In the genomic region with DNA sequence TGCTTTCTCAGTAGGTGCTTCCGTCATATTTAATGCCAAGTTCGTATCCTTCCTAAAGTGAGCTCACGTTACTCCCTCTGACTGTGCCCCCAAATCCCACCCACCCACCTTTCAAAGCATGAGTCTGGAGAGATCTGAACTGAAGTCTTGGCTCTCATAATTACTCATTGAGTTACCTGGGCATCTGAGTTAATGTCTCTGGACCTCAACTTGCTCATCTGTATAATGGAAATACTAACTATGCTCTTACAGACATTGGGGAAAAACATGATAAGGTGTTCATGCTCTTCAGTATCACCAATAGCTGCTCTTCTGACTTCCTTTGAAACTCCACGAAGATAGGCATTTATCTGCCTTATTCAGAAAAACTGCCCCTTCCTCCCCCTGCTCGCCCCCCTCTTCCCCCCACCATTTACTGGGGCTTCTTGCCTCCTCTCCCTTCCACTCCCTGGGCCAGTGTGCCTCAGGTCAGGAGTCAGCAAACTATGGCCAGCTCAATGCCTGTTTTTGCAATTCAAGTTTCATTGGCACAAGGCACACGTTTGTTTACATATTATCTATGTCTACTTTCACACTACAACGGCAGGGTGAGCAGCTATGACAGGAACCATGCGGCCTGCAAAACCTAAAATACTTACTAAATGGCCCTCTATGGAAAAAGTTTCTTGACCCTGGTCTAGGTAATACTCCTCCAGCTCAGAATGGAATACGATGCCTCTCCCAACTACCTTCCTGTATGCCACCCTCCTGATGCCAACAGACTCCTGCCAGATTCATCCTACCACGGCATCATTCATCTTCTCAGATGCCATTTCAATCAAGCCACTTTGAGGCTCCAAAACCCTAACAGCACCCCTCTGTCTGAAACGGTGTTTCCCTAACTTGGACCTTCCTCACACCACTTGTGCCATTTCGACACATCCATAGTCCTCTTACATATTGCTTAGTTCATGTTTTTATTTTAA, we compare ENCODE assay signal across 19 cellular contexts.
DNase-seq lines count a peak whose midpoint lies in the region; ATAC-seq and TF ChIP-seq lines count a peak whose summit lies in the region.
"Had no signal": no experiment of that assay in that cellular context is flagged by ENCODE, and none has a peak within 500 bp of the region (broad histone marks: within the 10 kb centered on the region; RNA-seq: fewer than 3 reads in every experiment).

No MANE protein-coding gene starts in this region.

- peaks cover 16% of the 10 kb centered on the region; the same call in 2 of the 3 replicates for H3K4me1 Mint-ChIP-seq in GM23338
- H3K4me1 Mint-ChIP-seq in brain, result no peaks in the 10 kb centered on the region
- peaks cover 8% of the 10 kb centered on the region for H3K4me1 Mint-ChIP-seq in neural crest cell

- peaks cover 58% of the 10 kb centered on the region for H3K36me3 ChIP-seq in GM23338 (ENCODE audit: insufficient read depth)
- H3K36me3 ChIP-seq: uterus had no signal

- H3K4me3 ChIP-seq in GM23338, result no peak overlapping the region
- H3K4me3 ChIP-seq: pancreas, uterus had no signal

- H4K20me1 ChIP-seq in GM23338 (replicated peaks; ENCODE audit: insufficient read depth), result peaks cover 4% of the 10 kb centered on the region

- ATAC-seq in activated naive CD4-positive, alpha-beta T cell treated with anti-CD3 and anti-CD28 coated beads, Interleukin-2, amount 50 U/mL, for 72 hours, result no peak
- ATAC-seq in GM23338 (no peak), HG02840 (IDR thresholded peaks at IDR 0.05; ENCODE audit: low FRiP score, unreplicated experiment) (no peak)
- ATAC-seq: activated CD8-positive, alpha-beta memory T cell treated with anti-CD3 and anti-CD28 coated beads, Interleukin-2, amount 10 ng/mL, durations not matched to agents 7 days and 5 days; esophagus mucosa; right cardiac atrium had no signal

- no peaks in the 10 kb centered on the region for H3K9me2 ChIP-seq in GM23338 (ENCODE audit: insufficient read depth)

- H3K27me3 ChIP-seq in GM23338 (ENCODE audit: insufficient read depth), result no peaks in the 10 kb centered on the region
- H3K27me3 ChIP-seq: pancreas, uterus had no signal

- peaks cover 10 to 17% of the 10 kb centered on the region in 2 donors for H3K36me3 Mint-ChIP-seq in activated naive CD4-positive, alpha-beta T cell treated with anti-CD3 and anti-CD28 coated beads, Interleukin-2, amount 50 U/mL, for 72 hours
- H3K36me3 Mint-ChIP-seq in GM23338 (ENCODE audit: low read depth), result peaks cover 70% of the 10 kb centered on the region
- peaks cover 58% of the 10 kb centered on the region for H3K36me3 Mint-ChIP-seq in brain
- peaks cover 32% of the 10 kb centered on the region for H3K36me3 Mint-ChIP-seq in neural crest cell (ENCODE audit: low read depth)

- H3K27ac ChIP-seq in GM23338 (ENCODE audit: low read depth), result 0 out of 2 replicates have a peak overlapping the region, but pooled peaks have one; percentile 26
- H3K27ac ChIP-seq: pancreas, uterus had no signal

- peaks cover 62% of the 10 kb centered on the region for H3K79me2 ChIP-seq in GM23338 (replicated peaks; ENCODE audit: insufficient read depth)

- no peaks in the 10 kb centered on the region for H3K9me3 Mint-ChIP-seq in activated naive CD4-positive, alpha-beta T cell treated with anti-CD3 and anti-CD28 coated beads, Interleukin-2, amount 50 U/mL, for 72 hours
- H3K9me3 Mint-ChIP-seq in GM23338 (no peaks in the 10 kb centered on the region), brain (no peaks in the 10 kb centered on the region), neural crest cell (no peaks in the 10 kb centered on the region)
- H3K9me3 Mint-ChIP-seq: activated T-helper 2 cell treated with anti-CD3 and anti-CD28 coated beads, Interferon-gamma antibody, Interleukin-2, Interleukin-4, amounts not matched to agents 10 μg/mL and 5 μg/mL and 100 μg/mL, durations not matched to agents 14 hours and 24 hours and 36 hours had no signal

- H3K27me3 Mint-ChIP-seq in GM23338 (ENCODE audit: insufficient read depth, low read depth, poor library complexity) (peaks cover 5% of the 10 kb centered on the region), brain (no peaks in the 10 kb centered on the region), neural crest cell (ENCODE audit: low read depth) (no peaks in the 10 kb centered on the region)
- H3K27me3 Mint-ChIP-seq: activated CD8-positive, alpha-beta memory T cell treated with anti-CD3 and anti-CD28 coated beads, Interleukin-2, amount 10 ng/mL, durations not matched to agents 7 days and 5 days had no signal

- H3K4me2 ChIP-seq in GM23338, result no peak overlapping the region

- H3F3A ChIP-seq in GM23338 (replicated peaks; ENCODE audit: low read depth), result peaks cover 22% of the 10 kb centered on the region; the same call in 1 of the 2 replicates

- H3K27ac Mint-ChIP-seq in activated naive CD4-positive, alpha-beta T cell treated with anti-CD3 and anti-CD28 coated beads, Interleukin-2, amount 50 U/mL, for 72 hours, result peak overlapping the region; percentile 45 to 54
- H3K27ac Mint-ChIP-seq in GM23338 (0 out of 2 replicates have a peak overlapping the region, but pooled peaks have one; percentile 57), brain (peak overlapping the region in 3 of 5 experiments; percentile 2 to 46 (median 37)), neural crest cell (ENCODE audit: unreplicated experiment) (peak overlapping the region; percentile 54)
- H3K27ac Mint-ChIP-seq: activated CD8-positive, alpha-beta memory T cell treated with anti-CD3 and anti-CD28 coated beads, Interleukin-2, amount 10 ng/mL, durations not matched to agents 7 days and 5 days; activated T-helper 2 cell treated with anti-CD3 and anti-CD28 coated beads, Interferon-gamma antibody, Interleukin-2, Interleukin-4, amounts not matched to agents 10 μg/mL and 5 μg/mL and 100 μg/mL, durations not matched to agents 14 hours and 24 hours and 36 hours had no signal

- no peak overlapping the region for H3K4me3 Mint-ChIP-seq in GM23338
- H3K4me3 Mint-ChIP-seq in brain, result no peak overlapping the region
- H3K4me3 Mint-ChIP-seq in neural crest cell, result no peak overlapping the region
- H3K4me3 Mint-ChIP-seq: activated CD8-positive, alpha-beta memory T cell treated with anti-CD3 and anti-CD28 coated beads, Interleukin-2, amount 10 ng/mL, durations not matched to agents 7 days and 5 days had no signal

- no peak for DNase-seq in activated naive CD4-positive, alpha-beta T cell treated with anti-CD3 and anti-CD28 coated beads, Interleukin-2, amount 50 U/mL, for 72 hours (ENCODE audit: low spot score in 2 of 2)
- no peak for DNase-seq in activated naive CD4-positive, alpha-beta T cell treated with Interleukin-2 at 50 U/mL for 16 hours
- no peak for DNase-seq in GM23338 (ENCODE audit: low spot score)
- no peak for DNase-seq in neural crest cell (ENCODE audit: low read depth, low spot score)
- no peak for DNase-seq in hypothalamus (lab: John Stamatoyannopoulos, UW)
- no peak for DNase-seq in C1 segment of cervical spinal cord (lab: John Stamatoyannopoulos, UW)
- DNase-seq: activated CD8-positive, alpha-beta memory T cell treated with anti-CD3 and anti-CD28 coated beads, Interleukin-2, amount 10 ng/mL, durations not matched to agents 7 days and 5 days; effector CD8-positive, alpha-beta T cell; mammary epithelial cell; NCI-H1694 treated with DMSO at 0.1 percent for 48 hours; NCI-H69; pancreas; stimulated activated CD4-positive, alpha-beta T cell treated with anti-CD3 and anti-CD28 coated beads, Interleukin-12 subunit alpha, Interleukin-12 subunit beta, amount 100 ng/mL, for 4 hours; uterus had no signal

- H3K4me1 ChIP-seq in GM23338 (ENCODE audit: insufficient read depth), result no peaks in the 10 kb centered on the region
- H3K4me1 ChIP-seq: pancreas, uterus had no signal

- H2AFZ ChIP-seq in GM23338, result no peak overlapping the region

- TF ChIP-seq CTCF in GM23338 (conservative IDR thresholded peaks at IDR 0.05; ENCODE audit: low read depth in 2 of 2) (no peak), brain (conservative IDR thresholded peaks at IDR 0.05) (no peak), neural crest cell (conservative IDR thresholded peaks at IDR 0.05) (no peak)

TF ChIP-seq in GM23338, 12 proteins besides CTCF, POLR2A, EP300 and RAD21 (continues in another document):
- TF ChIP-seq ZNF331 (CRISPR knock-in tag; IDR thresholded peaks at IDR 0.05; ENCODE audit: low read depth) (no peak), STAT1 (IDR thresholded peaks at IDR 0.05; ENCODE audit: unreplicated experiment) (no peak), EZH2phosphoT487 (IDR thresholded peaks at IDR 0.05; ENCODE audit: unreplicated experiment) (no peak)
- TF ChIP-seq, protein P1, sequence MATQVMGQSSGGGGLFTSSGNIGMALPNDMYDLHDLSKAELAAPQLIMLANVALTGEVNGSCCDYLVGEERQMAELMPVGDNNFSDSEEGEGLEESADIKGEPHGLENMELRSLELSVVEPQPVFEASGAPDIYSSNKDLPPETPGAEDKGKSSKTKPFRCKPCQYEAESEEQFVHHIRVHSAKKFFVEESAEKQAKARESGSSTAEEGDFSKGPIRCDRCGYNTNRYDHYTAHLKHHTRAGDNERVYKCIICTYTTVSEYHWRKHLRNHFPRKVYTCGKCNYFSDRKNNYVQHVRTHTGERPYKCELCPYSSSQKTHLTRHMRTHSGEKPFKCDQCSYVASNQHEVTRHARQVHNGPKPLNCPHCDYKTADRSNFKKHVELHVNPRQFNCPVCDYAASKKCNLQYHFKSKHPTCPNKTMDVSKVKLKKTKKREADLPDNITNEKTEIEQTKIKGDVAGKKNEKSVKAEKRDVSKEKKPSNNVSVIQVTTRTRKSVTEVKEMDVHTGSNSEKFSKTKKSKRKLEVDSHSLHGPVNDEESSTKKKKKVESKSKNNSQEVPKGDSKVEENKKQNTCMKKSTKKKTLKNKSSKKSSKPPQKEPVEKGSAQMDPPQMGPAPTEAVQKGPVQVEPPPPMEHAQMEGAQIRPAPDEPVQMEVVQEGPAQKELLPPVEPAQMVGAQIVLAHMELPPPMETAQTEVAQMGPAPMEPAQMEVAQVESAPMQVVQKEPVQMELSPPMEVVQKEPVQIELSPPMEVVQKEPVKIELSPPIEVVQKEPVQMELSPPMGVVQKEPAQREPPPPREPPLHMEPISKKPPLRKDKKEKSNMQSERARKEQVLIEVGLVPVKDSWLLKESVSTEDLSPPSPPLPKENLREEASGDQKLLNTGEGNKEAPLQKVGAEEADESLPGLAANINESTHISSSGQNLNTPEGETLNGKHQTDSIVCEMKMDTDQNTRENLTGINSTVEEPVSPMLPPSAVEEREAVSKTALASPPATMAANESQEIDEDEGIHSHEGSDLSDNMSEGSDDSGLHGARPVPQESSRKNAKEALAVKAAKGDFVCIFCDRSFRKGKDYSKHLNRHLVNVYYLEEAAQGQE (IDR thresholded peaks at IDR 0.05; ENCODE audit: unreplicated experiment), result no peak
- TF ChIP-seq, protein P2, sequence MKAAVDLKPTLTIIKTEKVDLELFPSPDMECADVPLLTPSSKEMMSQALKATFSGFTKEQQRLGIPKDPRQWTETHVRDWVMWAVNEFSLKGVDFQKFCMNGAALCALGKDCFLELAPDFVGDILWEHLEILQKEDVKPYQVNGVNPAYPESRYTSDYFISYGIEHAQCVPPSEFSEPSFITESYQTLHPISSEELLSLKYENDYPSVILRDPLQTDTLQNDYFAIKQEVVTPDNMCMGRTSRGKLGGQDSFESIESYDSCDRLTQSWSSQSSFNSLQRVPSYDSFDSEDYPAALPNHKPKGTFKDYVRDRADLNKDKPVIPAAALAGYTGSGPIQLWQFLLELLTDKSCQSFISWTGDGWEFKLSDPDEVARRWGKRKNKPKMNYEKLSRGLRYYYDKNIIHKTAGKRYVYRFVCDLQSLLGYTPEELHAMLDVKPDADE (IDR thresholded peaks at IDR 0.05), result no peak
